Comparison of ENCODE assay signal across 9 cellular contexts in the genomic region with DNA sequence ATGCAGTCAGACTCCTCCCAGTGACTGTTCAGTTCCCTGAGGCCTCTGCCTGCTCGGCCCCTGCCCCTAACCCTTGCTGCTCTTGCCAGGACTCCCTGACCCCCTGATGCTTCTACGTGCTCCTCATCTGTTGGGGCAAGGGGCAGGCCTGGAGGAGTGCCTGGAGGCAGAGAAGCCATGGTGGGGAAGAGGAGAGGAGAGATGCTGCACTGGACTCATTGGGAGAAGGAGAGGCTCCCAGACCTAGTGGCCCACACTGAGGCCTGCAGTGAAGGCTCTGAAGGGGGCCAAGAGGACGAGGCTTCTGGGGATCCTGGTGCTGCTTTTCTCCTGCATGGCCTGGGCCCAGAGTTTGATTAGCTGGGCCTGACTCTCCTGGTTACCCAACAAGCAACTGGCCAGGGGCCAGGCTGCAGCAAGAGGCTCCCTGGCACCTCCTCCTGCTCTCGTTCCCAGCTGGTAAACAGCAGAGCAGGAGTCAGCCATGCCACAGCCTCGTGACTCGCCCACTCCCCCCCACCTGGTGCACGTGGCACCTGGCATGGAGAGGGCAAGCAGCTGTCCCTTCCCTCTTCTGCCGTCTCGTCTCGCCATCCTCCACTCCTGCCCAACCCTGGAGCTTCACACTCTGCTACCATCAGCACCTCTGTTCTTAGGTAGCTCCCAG. TPM values are rescaled to one million over a fixed set of nuclear protein-coding genes. Genes with fewer than 3 reads are reported as not detected.
A peak's percentile ranks its signal among the peaks of the same experiment; 100 is the strongest.
DNase-seq lines count a peak whose midpoint lies in the region; ATAC-seq and TF ChIP-seq lines count a peak whose summit lies in the region.
"Had no signal": no experiment of that assay in that cellular context is flagged by ENCODE, and none has a peak within 500 bp of the region (broad histone marks: within the 10 kb centered on the region; RNA-seq: fewer than 3 reads in every experiment).

No MANE protein-coding gene starts in this region.

- no peak overlapping the region for H3K4me3 ChIP-seq in left lung

- intact Hi-C loops in left lung (cut with DNase I): no loop called here

- TF ChIP-seq CTCF in left lung (IDR thresholded peaks at IDR 0.05): no peak

- H3K27ac ChIP-seq in left lung: peak overlapping the region in 1 of 2 donors; percentile 51
- H3K27ac ChIP-seq: foreskin keratinocyte had no signal

- H3K36me3 ChIP-seq in left lung: no peaks in the 10 kb centered on the region

- DNase-seq in AG08395 (ENCODE audit: low spot score) (peak; percentile 66), HK-2 (ENCODE audit: unreplicated experiment) (peak; percentile 39), anterior cingulate cortex (lab: John Stamatoyannopoulos, UW) (peak in 39 of 58 donors; percentile 5 to 71 (median 32)), left lung (peak; percentile 84 to 92), erythroblast (lab: John Stamatoyannopoulos, UW) (no peak)

- TF ChIP-seq POLR2A in erythroblast (IDR thresholded peaks at IDR 0.05; ENCODE audit: low read length): no peak

- H3K4me1 ChIP-seq in left lung: peaks cover 3 to 63% of the 10 kb centered on the region in 2 donors

- H3K9me3 ChIP-seq in left lung: no peaks in the 10 kb centered on the region

- H3K27me3 ChIP-seq in left lung: peaks cover 4 to 8% of the 10 kb centered on the region in 2 donors
- H3K27me3 ChIP-seq: foreskin keratinocyte had no signal

- peak; percentile 64 for ATAC-seq in left lung
- no peak for ATAC-seq in HG03565 (IDR thresholded peaks at IDR 0.05; ENCODE audit: unreplicated experiment)
- no peak for ATAC-seq in GM18517 (IDR thresholded peaks at IDR 0.05; ENCODE audit: unreplicated experiment)
- no peak for ATAC-seq in GM19328 (IDR thresholded peaks at IDR 0.05; ENCODE audit: unreplicated experiment)
- ATAC-seq: foreskin keratinocyte had no signal

RNA-seq across cellular contexts. Expression of a gene that starts 0.8 kb away (rescaled TPM):
- total RNA-seq in left lung: 10 to 100 TPM in 1 of 2 donors, 1 to 10 TPM in 1; 5.4 to 11.8 TPM
- total RNA-seq: foreskin keratinocyte had no signal

RNA-seq across cellular contexts. Expression of a gene that starts 7.2 kb away (rescaled TPM):
- total RNA-seq in left lung: under 1 TPM; 0.26 to 0.55 TPM

RNA-seq across cellular contexts. Expression of a gene that starts 21.1 kb away (rescaled TPM):
- not detected for total RNA-seq in left lung
- total RNA-seq: foreskin keratinocyte had no signal

RNA-seq across cellular contexts. Expression of a gene that starts 27.2 kb away (rescaled TPM):
- under 1 TPM; 0.06 to 0.63 TPM for total RNA-seq in left lung
- total RNA-seq: foreskin keratinocyte had no signal

RNA-seq across cellular contexts. Expression of a gene that starts 42.2 kb away (rescaled TPM):
- total RNA-seq in left lung: 10 to 100 TPM; 10.5 to 13.3 TPM

Comparison
In these comparisons a context has a peak if more than half of its experiments do, and no peak if none do; other contexts are left out.
1. DNase-seq: peak in AG08395 (single experiment), HK-2 (single experiment), anterior cingulate cortex (39 of 58) and left lung (2 of 2); none in erythroblast (0 of 2).